ENCODE assay signal across 11 cellular contexts in the genomic region with DNA sequence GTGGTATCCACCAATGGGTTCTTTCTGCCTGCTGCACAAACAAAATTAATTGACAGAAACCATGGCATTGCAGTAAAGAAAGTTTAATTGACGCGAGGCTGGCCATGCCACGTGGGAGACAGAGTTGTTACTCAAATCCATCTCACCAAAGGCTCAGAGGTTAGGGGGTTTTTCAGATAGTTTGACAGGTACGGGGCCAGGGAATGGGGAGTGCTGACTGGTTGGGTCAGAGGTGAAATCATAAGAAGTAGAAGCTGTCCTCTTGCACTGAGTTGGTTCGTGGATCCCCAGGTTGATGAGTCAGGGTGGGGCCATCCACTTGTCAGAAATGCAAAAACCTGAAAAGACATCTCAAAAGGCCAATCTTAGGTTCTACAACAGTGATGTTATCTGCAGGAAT. TPM values are rescaled to one million over a fixed set of nuclear protein-coding genes. Genes with fewer than 3 reads are reported as not detected.
DNase-seq lines count a peak whose midpoint lies in the region; ATAC-seq, FAIRE-seq and TF ChIP-seq lines count a peak whose summit lies in the region.
"Had no signal": no experiment of that assay in that cellular context is flagged by ENCODE, and none has a peak within 500 bp of the region (broad histone marks: within the 10 kb centered on the region; RNA-seq: fewer than 3 reads in every experiment).

No MANE protein-coding gene starts in this region.

- peaks cover 31% of the 10 kb centered on the region for H3K4me1 Mint-ChIP-seq in activated naive CD4-positive, alpha-beta T cell treated with anti-CD3 and anti-CD28 coated beads, Interleukin-2, amount 10 ng/mL, durations not matched to agents 7 days and 5 days
- H3K4me1 Mint-ChIP-seq in nephron = peaks cover 30% of the 10 kb centered on the region

- POLR2A ChIA-PET in HepG2 (lab: Yijun Ruan, JAX) = interaction anchor here (2.0 kb wide), 1 partner anchor 37 kb away, joined by 25 read pairs; a partner anchor contains a TSS

- in situ Hi-C loops in HepG2 (cut with HindIII; ENCODE audit: extremely low pct_ligation_motif_present, low pct_unique_long_range_greater_than_20kb) = no loop called here

- 86% methylated on average over 5 of the region's 5 CpGs for WGBS in HepG2 (ENCODE audit: low lambda C conversion rate)
- 78% methylated on average over 5 of the region's 5 CpGs for WGBS in right lobe of liver (ENCODE audit: insufficient coverage, low coverage, low lambda C conversion rate, missing lambda C conversion rate)

- peak overlapping the region; percentile 74 for H2AFZ ChIP-seq in HepG2 (ENCODE audit: low read length)

- BruUV-seq in HepG2 (replicated peaks; lab: Mats Ljungman, UMichigan) = no TSS peak

- H3K9me3 Mint-ChIP-seq in activated naive CD4-positive, alpha-beta T cell treated with anti-CD3 and anti-CD28 coated beads, Interleukin-2, amount 10 ng/mL, durations not matched to agents 7 days and 5 days = no peaks in the 10 kb centered on the region
- H3K9me3 Mint-ChIP-seq in nephron = no peaks in the 10 kb centered on the region

- H3K36me3 ChIP-seq in HepG2 (replicated peaks in 1 of 2; ENCODE audit: control insufficient read depth in 1 of 2, insufficient read depth in 2 of 2, low read length in 2 of 2) = peaks cover 0 to 5% of the 10 kb centered on the region in 2 experiments; a peak in 2 of 5 replicates
- no peaks in the 10 kb centered on the region for H3K36me3 ChIP-seq in right lobe of liver
- H3K36me3 ChIP-seq: heart right ventricle, thoracic aorta had no signal

- peaks cover 2% of the 10 kb centered on the region for H3K27me3 Mint-ChIP-seq in activated naive CD4-positive, alpha-beta T cell treated with anti-CD3 and anti-CD28 coated beads, Interleukin-2, amount 10 ng/mL, durations not matched to agents 7 days and 5 days
- H3K27me3 Mint-ChIP-seq in nephron (ENCODE audit: low read depth) = no peaks in the 10 kb centered on the region

- H3K4me2 ChIP-seq in HepG2 (ENCODE audit: low read depth, low read length) = peak overlapping the region; percentile 92

- H3K27ac Mint-ChIP-seq in activated naive CD4-positive, alpha-beta T cell treated with anti-CD3 and anti-CD28 coated beads, Interleukin-2, amount 10 ng/mL, durations not matched to agents 7 days and 5 days = peak overlapping the region; percentile 90
- H3K27ac Mint-ChIP-seq in nephron = peak overlapping the region in 2 of 3 experiments; percentile 49 to 51

- peak overlapping the region; percentile 96 for H3K4me3 Mint-ChIP-seq in activated naive CD4-positive, alpha-beta T cell treated with anti-CD3 and anti-CD28 coated beads, Interleukin-2, amount 10 ng/mL, durations not matched to agents 7 days and 5 days
- H3K4me3 Mint-ChIP-seq in nephron = peak overlapping the region; percentile 82 to 97 (median 84)

- CTCF ChIA-PET in HepG2 (lab: Yijun Ruan, JAX; ENCODE audit: low intra/inter-chr PET ratio, low total read pairs) = no interaction called here
- CTCF ChIA-PET in activated naive CD4-positive, alpha-beta T cell treated with anti-CD3 and anti-CD28 coated beads, Interleukin-2, amount 10 ng/mL, durations not matched to agents 7 days and 5 days (lab: Charles Lee) = no interaction called here

- H3K4me3 ChIP-seq in HepG2 (replicated peaks in 1 of 3; ENCODE audit: insufficient read depth in 1 of 3, low read depth in 2 of 3, low read length in 3 of 3) (no peak overlapping the region), right lobe of liver (no peak overlapping the region), foreskin fibroblast (ENCODE audit: low read depth in 1 of 2, low read length in 2 of 2) (no peak overlapping the region)

- H3K27me3 ChIP-seq in HepG2 (ENCODE audit: control insufficient read depth in 1 of 2, insufficient read depth in 2 of 2, low read length in 2 of 2) (no peaks in the 10 kb centered on the region; a peak in 1 of 5 replicates), right lobe of liver (no peaks in the 10 kb centered on the region)
- H3K27me3 ChIP-seq: heart right ventricle had no signal

- TF ChIP-seq RAD21 in HepG2 (CRISPR knock-in tag; IDR thresholded peaks at IDR 0.05) = no peak

- TF ChIP-seq CTCF in HepG2 (CRISPR knock-in tag; IDR thresholded peaks at IDR 0.05) (no peak), right lobe of liver (IDR thresholded peaks at IDR 0.05) (no peak), nephron (IDR thresholded peaks at IDR 0.05; ENCODE audit: unreplicated experiment in 3 of 3) (no peak), foreskin fibroblast (IDR thresholded peaks at IDR 0.05; ENCODE audit: low read depth, low read length) (no peak)

- H4K20me1 ChIP-seq in HepG2 (ENCODE audit: insufficient read depth, low read length) = no peaks in the 10 kb centered on the region

- TF ChIP-seq EP300 in HepG2 (IDR thresholded peaks at IDR 0.05; ENCODE audit: low read depth in 2 of 2, low read length in 2 of 2) = no peak
- no peak for TF ChIP-seq EP300 in HepG2 (CRISPR knock-in tag; IDR thresholded peaks at IDR 0.05; ENCODE audit: borderline replicate concordance)

- no peaks in the 10 kb centered on the region for H3K9me3 ChIP-seq in HepG2 (ENCODE audit: low read length)
- no peaks in the 10 kb centered on the region for H3K9me3 ChIP-seq in right lobe of liver
- H3K9me3 ChIP-seq: heart right ventricle, thoracic aorta had no signal

- H3K4me1 ChIP-seq in HepG2 (ENCODE audit: insufficient read depth, low read length) = peaks cover 35% of the 10 kb centered on the region
- H3K4me1 ChIP-seq in right lobe of liver = peaks cover 0 to 9% (median 0%) of the 10 kb centered on the region in 4 donors

- peaks cover 8% of the 10 kb centered on the region for H3K36me3 Mint-ChIP-seq in activated naive CD4-positive, alpha-beta T cell treated with anti-CD3 and anti-CD28 coated beads, Interleukin-2, amount 10 ng/mL, durations not matched to agents 7 days and 5 days
- peaks cover 8% of the 10 kb centered on the region for H3K36me3 Mint-ChIP-seq in nephron (ENCODE audit: low read depth)

- intact Hi-C loops in HepG2 (cut with micrococcal nuclease; ENCODE audit: unreplicated experiment) = loop anchor here (2.0 kb wide), 1 partner anchor 35 kb away; no protein-coding TSS in a partner anchor
- intact Hi-C loops in right lobe of liver (cut with DNase I) = no loop called here

- no peak overlapping the region for H3K9ac ChIP-seq in HepG2 (ENCODE audit: insufficient read depth, low read depth, low read length)

- no peak for ATAC-seq in HepG2
- ATAC-seq in right lobe of liver = no peak
- ATAC-seq in GM18511 (IDR thresholded peaks at IDR 0.05; ENCODE audit: unreplicated experiment) = no peak

- DNase-seq in HepG2 (ENCODE audit: low spot score) (no peak), right lobe of liver (no peak), foreskin fibroblast (no peak), T-helper 9 cell (no peak), HUDEP-2 (lab: John Stamatoyannopoulos, UW; ENCODE audit: unreplicated experiment in 76 of 76) (no peak)
- DNase-seq in activated naive CD4-positive, alpha-beta T cell treated with anti-CD3 and anti-CD28 coated beads, Interleukin-2, amount 10 ng/mL, durations not matched to agents 7 days and 5 days = no peak
- DNase-seq: heart right ventricle, SIG-M5 had no signal

- H3K27ac ChIP-seq in HepG2 (ENCODE audit: extremely low read length, insufficient read depth, low read length) = no peak overlapping the region
- H3K27ac ChIP-seq in right lobe of liver = peak overlapping the region in 1 of 3 donors; percentile 76

- TF ChIP-seq POLR2A in HepG2 (IDR thresholded peaks at IDR 0.05; ENCODE audit: insufficient read depth in 1 of 2, low read depth in 2 of 2, low read length in 2 of 2) (no peak), right lobe of liver (IDR thresholded peaks at IDR 0.05) (no peak)

- FAIRE-seq in HepG2 (lab: Jason Lieb, UNC) = no peak

- H3K79me2 ChIP-seq in HepG2 (ENCODE audit: insufficient read depth, low read length) = peaks cover 25% of the 10 kb centered on the region

RNA-seq across cellular contexts. Expression of a gene that starts 0.9 kb away (rescaled TPM):
- 25.6 and 33.0 TPM in 2 replicates for total RNA-seq in HepG2 (2016; rRNA removed; fragmentation: Illumina TruSeq; extraction: Trizol)
- total RNA-seq in HepG2 (2016; cell fraction: cytosol; rRNA removed; fragmentation: Illumina TruSeq; extraction: Trizol; ENCODE audit: low read depth) = 14.7 and 15.8 TPM in 2 replicates
- total RNA-seq in HepG2 (2016; cell fraction: insoluble cytoplasmic fraction; rRNA removed; fragmentation: Illumina TruSeq; extraction: Trizol) = 26.3 and 39.6 TPM in 2 replicates
- total RNA-seq in HepG2 (2016; cell fraction: membrane; rRNA removed; fragmentation: Illumina TruSeq; extraction: Trizol) = 11.4 and 12.5 TPM in 2 replicates
- total RNA-seq in HepG2 (2016; cell fraction: nucleus; rRNA removed; fragmentation: Illumina TruSeq; extraction: Trizol) = 21.0 and 25.5 TPM in 2 replicates
- 24.4 and 31.1 TPM in 2 replicates for polyA plus RNA-seq in HepG2 (2011; rRNA removed)
- 15.6 and 21.0 TPM in 2 replicates for polyA plus RNA-seq in HepG2 (2011; cell fraction: cytosol; rRNA removed)
- polyA plus RNA-seq in HepG2 (2011; cell fraction: nucleus; rRNA removed) = 26.3 and 27.5 TPM in 2 replicates
- polyA plus RNA-seq in HepG2 (2012) = 35.3 and 48.1 TPM in 2 replicates
- polyA plus RNA-seq in HepG2 (2016; cell fraction: cytosol; fragmentation: Illumina TruSeq; extraction: Trizol; ENCODE audit: low read depth) = 5.5 and 5.9 TPM in 2 replicates
- 33.2 and 36.2 TPM in 2 replicates for polyA plus RNA-seq in HepG2 (2016; cell fraction: insoluble cytoplasmic fraction; fragmentation: Illumina TruSeq; extraction: Trizol; ENCODE audit: low read depth)
- polyA plus RNA-seq in HepG2 (2016; cell fraction: membrane; fragmentation: Illumina TruSeq; extraction: Trizol; ENCODE audit: low read depth) = 7.0 and 7.4 TPM in 2 replicates
- 60.6 and 63.9 TPM in 2 replicates for polyA plus RNA-seq in HepG2 (2016; cell fraction: nucleus; fragmentation: Illumina TruSeq; extraction: Trizol; ENCODE audit: insufficient read depth, low read depth)
- 9.1 and 14.9 TPM in 2 replicates for polyA minus RNA-seq in HepG2 (2011; rRNA and poly(A)+ RNA removed; ENCODE audit: low replicate concordance)
- 13.1 and 16.3 TPM in 2 replicates for polyA minus RNA-seq in HepG2 (2011; cell fraction: cytosol; rRNA and poly(A)+ RNA removed)
- 44.9 and 47.3 TPM in 2 replicates for polyA minus RNA-seq in HepG2 (2011; cell fraction: nucleus; rRNA and poly(A)+ RNA removed)
- total RNA-seq in right lobe of liver = 10 to 100 TPM; 11.2 to 16.6 (median 13.3) TPM

RNA-seq across cellular contexts. Expression of a gene that starts 37.9 kb away (rescaled TPM):
- 42.6 and 59.1 TPM in 2 replicates for total RNA-seq in HepG2 (2016; rRNA removed; fragmentation: Illumina TruSeq; extraction: Trizol)
- total RNA-seq in HepG2 (2016; cell fraction: cytosol; rRNA removed; fragmentation: Illumina TruSeq; extraction: Trizol; ENCODE audit: low read depth) = 21.5 and 21.8 TPM in 2 replicates
- 38.1 and 62.2 TPM in 2 replicates for total RNA-seq in HepG2 (2016; cell fraction: insoluble cytoplasmic fraction; rRNA removed; fragmentation: Illumina TruSeq; extraction: Trizol)
- total RNA-seq in HepG2 (2016; cell fraction: membrane; rRNA removed; fragmentation: Illumina TruSeq; extraction: Trizol) = 37.1 and 44.7 TPM in 2 replicates
- total RNA-seq in HepG2 (2016; cell fraction: nucleus; rRNA removed; fragmentation: Illumina TruSeq; extraction: Trizol) = 11.9 and 16.2 TPM in 2 replicates
- polyA plus RNA-seq in HepG2 (2011; rRNA removed) = 25.8 and 28.8 TPM in 2 replicates
- polyA plus RNA-seq in HepG2 (2011; cell fraction: cytosol; rRNA removed) = 12.9 and 22.2 TPM in 2 replicates
- polyA plus RNA-seq in HepG2 (2011; cell fraction: nucleus; rRNA removed) = 4.4 and 11.2 TPM in 2 replicates
- polyA plus RNA-seq in HepG2 (2012) = 30.9 and 36.8 TPM in 2 replicates
- 11.2 and 11.4 TPM in 2 replicates for polyA plus RNA-seq in HepG2 (2016; cell fraction: cytosol; fragmentation: Illumina TruSeq; extraction: Trizol; ENCODE audit: low read depth)
- 59.2 and 60.3 TPM in 2 replicates for polyA plus RNA-seq in HepG2 (2016; cell fraction: insoluble cytoplasmic fraction; fragmentation: Illumina TruSeq; extraction: Trizol; ENCODE audit: low read depth)
- 29.1 and 29.2 TPM in 2 replicates for polyA plus RNA-seq in HepG2 (2016; cell fraction: membrane; fragmentation: Illumina TruSeq; extraction: Trizol; ENCODE audit: low read depth)
- 24.5 and 28.8 TPM in 2 replicates for polyA plus RNA-seq in HepG2 (2016; cell fraction: nucleus; fragmentation: Illumina TruSeq; extraction: Trizol; ENCODE audit: insufficient read depth, low read depth)
- 17.0 and 17.9 TPM in 2 replicates for polyA minus RNA-seq in HepG2 (2011; rRNA and poly(A)+ RNA removed; ENCODE audit: low replicate concordance)
- polyA minus RNA-seq in HepG2 (2011; cell fraction: cytosol; rRNA and poly(A)+ RNA removed) = 15.0 and 19.9 TPM in 2 replicates
- polyA minus RNA-seq in HepG2 (2011; cell fraction: nucleus; rRNA and poly(A)+ RNA removed) = 11.3 and 17.7 TPM in 2 replicates
- 10 to 100 TPM in 4 of 6 experiments, 1 to 10 TPM in 2; 7.8 to 12.1 (median 10.6) TPM for total RNA-seq in right lobe of liver

RNA-seq across cellular contexts. Expression of a gene that starts 38.3 kb away (rescaled TPM):
- 24.6 and 26.9 TPM in 2 replicates for total RNA-seq in HepG2 (2016; rRNA removed; fragmentation: Illumina TruSeq; extraction: Trizol)
- 3.6 and 6.4 TPM in 2 replicates for total RNA-seq in HepG2 (2016; cell fraction: cytosol; rRNA removed; fragmentation: Illumina TruSeq; extraction: Trizol; ENCODE audit: low read depth)
- total RNA-seq in HepG2 (2016; cell fraction: insoluble cytoplasmic fraction; rRNA removed; fragmentation: Illumina TruSeq; extraction: Trizol) = 25.3 and 26.7 TPM in 2 replicates
- total RNA-seq in HepG2 (2016; cell fraction: membrane; rRNA removed; fragmentation: Illumina TruSeq; extraction: Trizol) = 6.4 and 8.2 TPM in 2 replicates
- total RNA-seq in HepG2 (2016; cell fraction: nucleus; rRNA removed; fragmentation: Illumina TruSeq; extraction: Trizol) = 40.1 and 45.0 TPM in 2 replicates
- 7.2 and 9.7 TPM in 2 replicates for polyA plus RNA-seq in HepG2 (2011; rRNA removed)
- 3.3 and 4.4 TPM in 2 replicates for polyA plus RNA-seq in HepG2 (2011; cell fraction: cytosol; rRNA removed)
- polyA plus RNA-seq in HepG2 (2011; cell fraction: nucleus; rRNA removed) = 12.9 and 13.1 TPM in 2 replicates
- 13.4 and 18.5 TPM in 2 replicates for polyA plus RNA-seq in HepG2 (2012)
- polyA plus RNA-seq in HepG2 (2016; cell fraction: cytosol; fragmentation: Illumina TruSeq; extraction: Trizol; ENCODE audit: low read depth) = 0.25 and 0.27 TPM in 2 replicates
- polyA plus RNA-seq in HepG2 (2016; cell fraction: insoluble cytoplasmic fraction; fragmentation: Illumina TruSeq; extraction: Trizol; ENCODE audit: low read depth) = 14.8 and 15.4 TPM in 2 replicates
- 0.92 and 0.98 TPM in 2 replicates for polyA plus RNA-seq in HepG2 (2016; cell fraction: membrane; fragmentation: Illumina TruSeq; extraction: Trizol; ENCODE audit: low read depth)
- polyA plus RNA-seq in HepG2 (2016; cell fraction: nucleus; fragmentation: Illumina TruSeq; extraction: Trizol; ENCODE audit: insufficient read depth, low read depth) = 30.0 and 32.3 TPM in 2 replicates
- polyA minus RNA-seq in HepG2 (2011; rRNA and poly(A)+ RNA removed; ENCODE audit: low replicate concordance) = 9.7 and 16.5 TPM in 2 replicates
- polyA minus RNA-seq in HepG2 (2011; cell fraction: cytosol; rRNA and poly(A)+ RNA removed) = 10.8 and 14.8 TPM in 2 replicates
- 73.5 and 86.1 TPM in 2 replicates for polyA minus RNA-seq in HepG2 (2011; cell fraction: nucleus; rRNA and poly(A)+ RNA removed)
- total RNA-seq in right lobe of liver = 10 to 100 TPM in 4 of 6 experiments, 1 to 10 TPM in 2; 8.0 to 16.2 (median 11.4) TPM
